ENCODE assay signal across 1 cellular context in the genomic region with DNA sequence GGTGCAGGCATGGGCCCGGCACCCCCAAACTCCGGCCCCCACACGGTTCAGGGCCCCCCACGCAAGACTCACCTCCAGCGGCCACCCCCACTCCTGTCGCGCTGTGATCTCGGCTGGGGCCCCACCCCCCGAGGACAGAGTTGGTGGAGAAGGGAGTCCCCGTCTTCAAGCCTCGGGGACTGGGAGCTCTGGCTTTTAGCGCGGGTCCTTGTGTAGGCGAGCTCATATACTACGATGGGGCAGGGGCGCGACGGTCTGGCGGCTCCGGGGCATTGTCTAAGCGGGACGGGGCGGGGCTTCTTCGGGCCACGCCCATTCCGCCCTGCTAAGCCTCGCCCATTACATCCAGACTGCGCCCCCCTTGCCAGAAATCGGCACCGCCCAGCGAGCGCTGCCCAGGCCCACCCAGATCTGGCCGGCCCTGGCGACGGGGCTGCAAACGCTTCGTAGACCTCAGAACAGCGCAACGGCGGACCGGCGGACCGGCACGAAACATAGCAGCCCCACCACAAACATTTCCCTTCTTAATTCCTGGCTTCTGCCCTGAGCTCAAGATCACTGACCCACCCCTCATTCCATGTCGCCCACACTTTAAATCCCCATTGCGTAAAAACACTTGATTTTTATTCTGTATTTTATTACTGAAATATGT.
TF ChIP-seq lines count a peak whose summit lies in the region.

No MANE protein-coding gene starts in this region.

TF ChIP-seq in WTC11, 78 proteins besides CTCF, POLR2A, EP300 and RAD21 (continued from another document):
- TF ChIP-seq, protein P1, sequence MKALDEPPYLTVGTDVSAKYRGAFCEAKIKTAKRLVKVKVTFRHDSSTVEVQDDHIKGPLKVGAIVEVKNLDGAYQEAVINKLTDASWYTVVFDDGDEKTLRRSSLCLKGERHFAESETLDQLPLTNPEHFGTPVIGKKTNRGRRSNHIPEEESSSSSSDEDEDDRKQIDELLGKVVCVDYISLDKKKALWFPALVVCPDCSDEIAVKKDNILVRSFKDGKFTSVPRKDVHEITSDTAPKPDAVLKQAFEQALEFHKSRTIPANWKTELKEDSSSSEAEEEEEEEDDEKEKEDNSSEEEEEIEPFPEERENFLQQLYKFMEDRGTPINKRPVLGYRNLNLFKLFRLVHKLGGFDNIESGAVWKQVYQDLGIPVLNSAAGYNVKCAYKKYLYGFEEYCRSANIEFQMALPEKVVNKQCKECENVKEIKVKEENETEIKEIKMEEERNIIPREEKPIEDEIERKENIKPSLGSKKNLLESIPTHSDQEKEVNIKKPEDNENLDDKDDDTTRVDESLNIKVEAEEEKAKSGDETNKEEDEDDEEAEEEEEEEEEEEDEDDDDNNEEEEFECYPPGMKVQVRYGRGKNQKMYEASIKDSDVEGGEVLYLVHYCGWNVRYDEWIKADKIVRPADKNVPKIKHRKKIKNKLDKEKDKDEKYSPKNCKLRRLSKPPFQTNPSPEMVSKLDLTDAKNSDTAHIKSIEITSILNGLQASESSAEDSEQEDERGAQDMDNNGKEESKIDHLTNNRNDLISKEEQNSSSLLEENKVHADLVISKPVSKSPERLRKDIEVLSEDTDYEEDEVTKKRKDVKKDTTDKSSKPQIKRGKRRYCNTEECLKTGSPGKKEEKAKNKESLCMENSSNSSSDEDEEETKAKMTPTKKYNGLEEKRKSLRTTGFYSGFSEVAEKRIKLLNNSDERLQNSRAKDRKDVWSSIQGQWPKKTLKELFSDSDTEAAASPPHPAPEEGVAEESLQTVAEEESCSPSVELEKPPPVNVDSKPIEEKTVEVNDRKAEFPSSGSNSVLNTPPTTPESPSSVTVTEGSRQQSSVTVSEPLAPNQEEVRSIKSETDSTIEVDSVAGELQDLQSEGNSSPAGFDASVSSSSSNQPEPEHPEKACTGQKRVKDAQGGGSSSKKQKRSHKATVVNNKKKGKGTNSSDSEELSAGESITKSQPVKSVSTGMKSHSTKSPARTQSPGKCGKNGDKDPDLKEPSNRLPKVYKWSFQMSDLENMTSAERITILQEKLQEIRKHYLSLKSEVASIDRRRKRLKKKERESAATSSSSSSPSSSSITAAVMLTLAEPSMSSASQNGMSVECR (CRISPR knock-in tag; IDR thresholded peaks at IDR 0.05; ENCODE audit: borderline replicate concordance) = no peak
